ENCODE assay signal across 19 cellular contexts in the genomic region with DNA sequence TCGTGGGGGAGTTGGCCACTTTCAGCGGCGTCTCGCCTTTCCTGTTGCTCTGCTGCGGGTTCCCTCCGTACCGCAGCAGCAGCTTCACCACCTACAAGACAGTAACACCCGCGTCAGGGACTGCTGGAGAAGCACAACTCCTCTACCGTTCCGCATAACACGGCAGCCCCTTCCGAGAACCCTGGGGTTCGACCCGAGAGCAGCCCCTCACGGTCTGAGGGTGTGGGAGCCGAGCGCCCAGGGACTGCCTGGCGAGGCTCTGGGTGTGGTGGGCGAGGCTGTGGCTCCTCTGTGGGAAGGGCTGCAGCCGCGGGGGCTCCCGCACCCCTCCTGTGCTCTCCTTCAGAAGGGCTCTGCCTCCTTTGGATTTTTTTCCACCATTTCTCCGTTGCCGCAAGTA.
"Had no signal": no experiment of that assay in that cellular context is flagged by ENCODE, and none has a peak within 500 bp of the region (broad histone marks: within the 10 kb centered on the region; RNA-seq: fewer than 3 reads in every experiment).

No MANE protein-coding gene starts in this region.

- H3K27ac Mint-ChIP-seq: activated CD4-positive, alpha-beta T cell treated with anti-CD3 and anti-CD28 coated beads, Interleukin-2, amount 10 ng/mL, durations not matched to agents 24 days and 14 days; activated CD8-positive, alpha-beta memory T cell treated with anti-CD3 and anti-CD28 coated beads, Interleukin-2, amount 10 ng/mL, durations not matched to agents 7 days and 5 days; activated CD8-positive, alpha-beta T cell treated with anti-CD3 and anti-CD28 coated beads for 36 hours; activated naive CD8-positive, alpha-beta T cell treated with anti-CD3 and anti-CD28 coated beads, Interleukin-2, amount 50 U/mL, for 24 hours; activated T-helper 2 cell treated with anti-CD3 and anti-CD28 coated beads, Interferon-gamma antibody, Interleukin-2, Interleukin-4, amounts not matched to agents 10 μg/mL and 5 μg/mL and 100 μg/mL, durations not matched to agents 14 hours and 24 hours and 36 hours had no signal

- H3K36me3 Mint-ChIP-seq: naive B cell had no signal

- H3K4me3 Mint-ChIP-seq: activated CD4-positive, alpha-beta T cell treated with anti-CD3 and anti-CD28 coated beads, Interleukin-2, amount 10 ng/mL, durations not matched to agents 24 days and 14 days; activated CD8-positive, alpha-beta memory T cell treated with anti-CD3 and anti-CD28 coated beads, Interleukin-2, amount 10 ng/mL, durations not matched to agents 7 days and 5 days; activated CD8-positive, alpha-beta T cell treated with anti-CD3 and anti-CD28 coated beads for 36 hours; activated naive CD8-positive, alpha-beta T cell treated with anti-CD3 and anti-CD28 coated beads, Interleukin-2, amount 50 U/mL, for 24 hours; naive B cell had no signal

- H3K9me3 Mint-ChIP-seq: activated CD4-positive, alpha-beta T cell treated with anti-CD3 and anti-CD28 coated beads, Interleukin-2, amount 10 ng/mL, durations not matched to agents 24 days and 14 days; activated CD8-positive, alpha-beta T cell treated with anti-CD3 and anti-CD28 coated beads for 36 hours; activated naive CD8-positive, alpha-beta T cell treated with anti-CD3 and anti-CD28 coated beads, Interleukin-2, amount 50 U/mL, for 24 hours; activated T-helper 2 cell treated with anti-CD3 and anti-CD28 coated beads, Interferon-gamma antibody, Interleukin-2, Interleukin-4, amounts not matched to agents 10 μg/mL and 5 μg/mL and 100 μg/mL, durations not matched to agents 14 hours and 24 hours and 36 hours; naive B cell had no signal

- ATAC-seq: activated CD4-positive, CD25-positive, alpha-beta regulatory T cell treated with anti-CD3 and anti-CD28 coated beads, Interleukin-2, amount 50 U/mL, for 24 hours; activated CD8-positive, alpha-beta memory T cell treated with anti-CD3 and anti-CD28 coated beads, Interleukin-2, amount 10 ng/mL, durations not matched to agents 7 days and 5 days; activated CD8-positive, alpha-beta T cell treated with anti-CD3 and anti-CD28 coated beads for 36 hours; activated naive CD8-positive, alpha-beta T cell treated with anti-CD3 and anti-CD28 coated beads, Interleukin-2, amount 50 U/mL, for 24 hours; gastroesophageal sphincter; heart right ventricle; left colon; lower lobe of right lung; SK-N-SH treated with all-trans-retinoic acid at 6 μM for 48 hours had no signal

- H3K27me3 Mint-ChIP-seq: activated CD4-positive, alpha-beta T cell treated with anti-CD3 and anti-CD28 coated beads, Interleukin-2, amount 10 ng/mL, durations not matched to agents 24 days and 14 days; activated CD8-positive, alpha-beta memory T cell treated with anti-CD3 and anti-CD28 coated beads, Interleukin-2, amount 10 ng/mL, durations not matched to agents 7 days and 5 days; activated CD8-positive, alpha-beta T cell treated with anti-CD3 and anti-CD28 coated beads for 36 hours; activated naive CD8-positive, alpha-beta T cell treated with anti-CD3 and anti-CD28 coated beads, Interleukin-2, amount 50 U/mL, for 24 hours; naive B cell had no signal

- DNase-seq: activated CD4-positive, alpha-beta T cell treated with anti-CD3 and anti-CD28 coated beads, Interleukin-2, amount 10 ng/mL, durations not matched to agents 24 days and 14 days; activated CD8-positive, alpha-beta memory T cell treated with anti-CD3 and anti-CD28 coated beads, Interleukin-2, amount 10 ng/mL, durations not matched to agents 7 days and 5 days; activated CD8-positive, alpha-beta T cell treated with anti-CD3 and anti-CD28 coated beads for 36 hours; activated naive CD4-positive, alpha-beta T cell; activated naive CD8-positive, alpha-beta T cell treated with anti-CD3 and anti-CD28 coated beads, Interleukin-2, amount 50 U/mL, for 24 hours; aorta; heart right ventricle; islet precursor cell; left colon; lower lobe of right lung; mesendoderm; naive B cell; stimulated activated CD4-positive, alpha-beta T cell treated with anti-CD3 and anti-CD28 coated beads, Interleukin-12 subunit alpha, Interleukin-12 subunit beta, amount 100 ng/mL, for 4 hours; stimulated activated CD4-positive, alpha-beta T cell treated with anti-CD3 and anti-CD28 coated beads, Interleukin-4, amount 100 ng/mL, for 4 hours; stomach had no signal
